ENCODE assay signal across 14 cellular contexts in genomic region chr4:144547678-144548298, GRCh38.
DNase-seq lines count a peak whose midpoint lies in the region; ATAC-seq and TF ChIP-seq lines count a peak whose summit lies in the region.
"Had no signal": no experiment of that assay in that cellular context is flagged by ENCODE, and none has a peak within 500 bp of the region (broad histone marks: within the 10 kb centered on the region; RNA-seq: fewer than 3 reads in every experiment).

No MANE protein-coding gene starts in this region.

- peak; percentile 13 for DNase-seq in SKM-1 (lab: John Stamatoyannopoulos, UW; ENCODE audit: unreplicated experiment)
- DNase-seq in SKM-1 treated with dmso at 0.1 percent for 144 hours (lab: John Stamatoyannopoulos, UW; ENCODE audit: unreplicated experiment) = no peak
- no peak for DNase-seq in CD4-positive, alpha-beta memory T cell
- DNase-seq in WTC11 (ENCODE audit: low spot score) = no peak
- DNase-seq in NCI-H146 (lab: John Stamatoyannopoulos, UW) = no peak
- no peak for DNase-seq in foreskin fibroblast
- DNase-seq: activated CD4-positive, alpha-beta T cell treated with anti-CD3 and anti-CD28 coated beads, Interleukin-2, amount 50 U/mL, for 1 hour; activated naive CD8-positive, alpha-beta T cell treated with anti-CD3 and anti-CD28 coated beads, Interleukin-2, amount 50 U/mL, for 24 hours; NCI-H1930; nucleus accumbens; SHP77 had no signal

- H3K27ac ChIP-seq in CD4-positive, alpha-beta memory T cell (ENCODE audit: low read depth, low read length) = no peak overlapping the region

- H3K36me3 ChIP-seq in CD4-positive, alpha-beta memory T cell (ENCODE audit: insufficient read depth, low read length) = no peaks in the 10 kb centered on the region

- CTCF ChIA-PET in CD4-positive, alpha-beta memory T cell (lab: Charles Lee; ENCODE audit: partially characterized antibody) = no interaction called here
- CTCF ChIA-PET in WTC11 (lab: Charles Lee) = no interaction called here

- no peak overlapping the region for H3K4me3 ChIP-seq in CD4-positive, alpha-beta memory T cell (ENCODE audit: low read length in 2 of 2)
- no peak overlapping the region for H3K4me3 ChIP-seq in foreskin fibroblast (ENCODE audit: low read depth in 1 of 2, low read length in 2 of 2)

- no peak overlapping the region for H3K27ac Mint-ChIP-seq in CD4-positive, alpha-beta memory T cell
- no peak overlapping the region for H3K27ac Mint-ChIP-seq in WTC11
- H3K27ac Mint-ChIP-seq: activated naive CD8-positive, alpha-beta T cell treated with anti-CD3 and anti-CD28 coated beads, Interleukin-2, amount 50 U/mL, for 24 hours; type B pancreatic cell had no signal

- intact Hi-C loops in CD4-positive, alpha-beta memory T cell (cut with micrococcal nuclease) = no loop called here

- no peak overlapping the region for H3K4me3 Mint-ChIP-seq in CD4-positive, alpha-beta memory T cell
- no peak overlapping the region for H3K4me3 Mint-ChIP-seq in WTC11
- H3K4me3 Mint-ChIP-seq: activated naive CD8-positive, alpha-beta T cell treated with anti-CD3 and anti-CD28 coated beads, Interleukin-2, amount 50 U/mL, for 24 hours; type B pancreatic cell had no signal

- TF ChIP-seq CTCF in WTC11 (IDR thresholded peaks at IDR 0.05) (no peak), foreskin fibroblast (IDR thresholded peaks at IDR 0.05; ENCODE audit: low read depth, low read length) (no peak)

- H3K27me3 ChIP-seq in CD4-positive, alpha-beta memory T cell (ENCODE audit: insufficient read depth, low read length) = no peaks in the 10 kb centered on the region

- ATAC-seq in HG02642 (IDR thresholded peaks at IDR 0.05; ENCODE audit: poor library complexity, unreplicated experiment) (peak; percentile 99), HG03457 (IDR thresholded peaks at IDR 0.05; ENCODE audit: unreplicated experiment) (peak; percentile 98), WTC11 (no peak)
- ATAC-seq: activated naive CD8-positive, alpha-beta T cell treated with anti-CD3 and anti-CD28 coated beads, Interleukin-2, amount 50 U/mL, for 24 hours had no signal

- peaks cover 0 to 10% (median 5%) of the 10 kb centered on the region in 8 donors for H3K9me3 Mint-ChIP-seq in CD4-positive, alpha-beta memory T cell
- peaks cover 27% of the 10 kb centered on the region for H3K9me3 Mint-ChIP-seq in WTC11

- no peaks in the 10 kb centered on the region for H3K27me3 Mint-ChIP-seq in CD4-positive, alpha-beta memory T cell
- H3K27me3 Mint-ChIP-seq in WTC11 (ENCODE audit: low read depth) = no peaks in the 10 kb centered on the region
- H3K27me3 Mint-ChIP-seq: activated naive CD8-positive, alpha-beta T cell treated with anti-CD3 and anti-CD28 coated beads, Interleukin-2, amount 50 U/mL, for 24 hours; type B pancreatic cell had no signal

- H3K4me1 Mint-ChIP-seq in CD4-positive, alpha-beta memory T cell = no peaks in the 10 kb centered on the region
- H3K4me1 Mint-ChIP-seq in WTC11 = no peaks in the 10 kb centered on the region
- H3K4me1 Mint-ChIP-seq: activated naive CD8-positive, alpha-beta T cell treated with anti-CD3 and anti-CD28 coated beads, Interleukin-2, amount 50 U/mL, for 24 hours had no signal

- H3K4me1 ChIP-seq in CD4-positive, alpha-beta memory T cell (ENCODE audit: insufficient read depth, low read length) = no peaks in the 10 kb centered on the region

- no peaks in the 10 kb centered on the region for H3K9me3 ChIP-seq in CD4-positive, alpha-beta memory T cell (ENCODE audit: control insufficient read depth in 1 of 2, low read length in 2 of 2)

- POLR2A ChIA-PET in CD4-positive, alpha-beta memory T cell (lab: Charles Lee; ENCODE audit: partially characterized antibody) = no interaction called here
- POLR2A ChIA-PET in WTC11 (lab: Charles Lee) = no interaction called here

- no peaks in the 10 kb centered on the region for H3K36me3 Mint-ChIP-seq in CD4-positive, alpha-beta memory T cell
- H3K36me3 Mint-ChIP-seq in WTC11 = peaks cover 5% of the 10 kb centered on the region
- H3K36me3 Mint-ChIP-seq: type B pancreatic cell had no signal

TF ChIP-seq in WTC11, 78 proteins besides CTCF, POLR2A, EP300 and RAD21:
- no peak for TF ChIP-seq HMGXB4 (CRISPR knock-in tag; IDR thresholded peaks at IDR 0.05)
- TF ChIP-seq TEAD1 (CRISPR knock-in tag; IDR thresholded peaks at IDR 0.05) = no peak
